ENCODE assay signal across 8 cellular contexts in the genomic region with DNA sequence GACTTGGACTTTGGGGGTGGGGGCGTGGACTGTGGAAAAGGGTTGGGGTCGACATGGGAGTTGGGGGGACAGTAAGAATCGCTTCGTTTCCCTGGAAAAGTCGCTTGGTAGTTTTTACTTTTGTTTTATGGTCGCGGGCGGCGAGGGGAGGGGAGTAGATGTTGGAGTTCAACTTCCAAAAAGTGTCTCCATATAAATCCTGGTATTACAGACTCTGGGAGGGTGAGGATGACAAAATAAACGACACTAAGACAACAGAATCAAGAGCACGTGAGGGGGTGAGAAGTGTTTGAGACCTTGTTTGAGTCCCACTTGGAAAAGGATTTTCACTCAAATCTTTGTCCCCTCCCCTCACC. TPM values are rescaled to one million over a fixed set of nuclear protein-coding genes. Genes with fewer than 3 reads are reported as not detected.
DNase-seq lines count a peak whose midpoint lies in the region; ATAC-seq lines count a peak whose summit lies in the region.

No MANE protein-coding gene starts in this region.

- H3K36me3 ChIP-seq in KOPT-K1 (ENCODE audit: insufficient read depth, low read length): peaks cover 17% of the 10 kb centered on the region

- ATAC-seq in central memory CD8-positive, alpha-beta T cell (replicated peaks; ENCODE audit: extremely low read depth, poor library complexity, severe bottlenecking): no peak
- no peak for ATAC-seq in natural killer cell treated with Interleukin-12 subunit alpha and Interleukin-12 subunit beta and Interleukin-15 and Interleukin-18, amount 100 ng/mL, for 72 hours
- ATAC-seq in HG02981 (IDR thresholded peaks at IDR 0.05; ENCODE audit: unreplicated experiment) (no peak), HG03280 (IDR thresholded peaks at IDR 0.05; ENCODE audit: unreplicated experiment) (no peak)

- H3K27ac ChIP-seq in KOPT-K1 (ENCODE audit: low read depth, low read length, poor library complexity, severe bottlenecking): peak overlapping the region; percentile 94

- H3K27me3 Mint-ChIP-seq in central memory CD8-positive, alpha-beta T cell: no peaks in the 10 kb centered on the region
- H3K27me3 Mint-ChIP-seq in natural killer cell treated with Interleukin-12 subunit alpha and Interleukin-12 subunit beta and Interleukin-15 and Interleukin-18, amount 100 ng/mL, for 72 hours: no peaks in the 10 kb centered on the region

- H3K27ac Mint-ChIP-seq in central memory CD8-positive, alpha-beta T cell (ENCODE audit: low read depth): peak overlapping the region; percentile 100
- peak overlapping the region; percentile 94 to 96 for H3K27ac Mint-ChIP-seq in natural killer cell treated with Interleukin-12 subunit alpha and Interleukin-12 subunit beta and Interleukin-15 and Interleukin-18, amount 100 ng/mL, for 72 hours

- peak overlapping the region; percentile 99 for H3K4me3 Mint-ChIP-seq in central memory CD8-positive, alpha-beta T cell
- peak overlapping the region; percentile 95 for H3K4me3 Mint-ChIP-seq in natural killer cell treated with Interleukin-12 subunit alpha and Interleukin-12 subunit beta and Interleukin-15 and Interleukin-18, amount 100 ng/mL, for 72 hours

- no peaks in the 10 kb centered on the region for H3K9me3 ChIP-seq in KOPT-K1 (ENCODE audit: insufficient read depth, low read length, poor library complexity, severe bottlenecking)

- H3K36me3 Mint-ChIP-seq in central memory CD8-positive, alpha-beta T cell (ENCODE audit: insufficient read depth): peaks cover 42% of the 10 kb centered on the region
- peaks cover 7% of the 10 kb centered on the region for H3K36me3 Mint-ChIP-seq in natural killer cell treated with Interleukin-12 subunit alpha and Interleukin-12 subunit beta and Interleukin-15 and Interleukin-18, amount 100 ng/mL, for 72 hours

- H3K4me1 Mint-ChIP-seq in central memory CD8-positive, alpha-beta T cell: peaks cover 45% of the 10 kb centered on the region
- peaks cover 56 to 61% of the 10 kb centered on the region in 2 donors for H3K4me1 Mint-ChIP-seq in natural killer cell treated with Interleukin-12 subunit alpha and Interleukin-12 subunit beta and Interleukin-15 and Interleukin-18, amount 100 ng/mL, for 72 hours (ENCODE audit: low read depth in 2 of 2)

- H3K9me3 Mint-ChIP-seq in central memory CD8-positive, alpha-beta T cell: no peaks in the 10 kb centered on the region
- no peaks in the 10 kb centered on the region for H3K9me3 Mint-ChIP-seq in natural killer cell treated with Interleukin-12 subunit alpha and Interleukin-12 subunit beta and Interleukin-15 and Interleukin-18, amount 100 ng/mL, for 72 hours

- DNase-seq in COR-L47 (lab: John Stamatoyannopoulos, UW) (peak; percentile 20), hepatic stellate cell (ENCODE audit: low spot score) (no peak), cerebellum (ENCODE audit: low spot score) (no peak)
- DNase-seq in central memory CD8-positive, alpha-beta T cell (ENCODE audit: low spot score in 2 of 2): no peak
- no peak for DNase-seq in natural killer cell treated with Interleukin-12 subunit alpha and Interleukin-12 subunit beta and Interleukin-15 and Interleukin-18, amount 100 ng/mL, for 72 hours (ENCODE audit: low spot score)

RNA-seq across cellular contexts. Expression of a gene that starts 0.7 kb away (rescaled TPM):
- 10 to 100 TPM; 12.9 to 27.6 TPM for total RNA-seq in natural killer cell treated with Interleukin-12 subunit alpha and Interleukin-12 subunit beta and Interleukin-15 and Interleukin-18, amount 100 ng/mL, for 72 hours
- total RNA-seq in cerebellum: 5.1 TPM
